Comparison of ENCODE assay signal across 10 cellular contexts in the genomic region with DNA sequence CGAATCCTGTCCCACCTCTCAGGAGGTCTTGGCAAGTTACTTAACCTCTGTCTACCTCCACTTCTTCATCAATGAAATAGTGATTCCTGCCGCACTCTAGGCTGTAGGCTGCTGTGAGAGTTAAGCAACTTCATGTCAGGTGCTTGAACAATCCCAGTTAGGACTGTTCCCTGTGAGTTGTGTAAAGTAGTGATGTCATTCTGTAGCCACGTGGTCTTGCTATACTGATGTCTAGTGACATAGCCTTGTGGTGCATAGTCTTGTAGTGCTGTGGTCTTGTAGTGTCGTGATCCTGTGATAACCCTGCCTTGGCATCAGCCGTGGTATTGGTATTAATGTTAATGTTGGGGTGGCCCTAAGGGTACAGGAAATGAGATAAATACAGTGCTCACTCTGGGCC. TPM values are rescaled to one million over a fixed set of nuclear protein-coding genes. Genes with fewer than 3 reads are reported as not detected.
A peak's percentile ranks its signal among the peaks of the same experiment; 100 is the strongest.
DNase-seq lines count a peak whose midpoint lies in the region; TF ChIP-seq lines count a peak whose summit lies in the region.
"Had no signal": no experiment of that assay in that cellular context is flagged by ENCODE, and none has a peak within 500 bp of the region (broad histone marks: within the 10 kb centered on the region; RNA-seq: fewer than 3 reads in every experiment).

No MANE protein-coding gene starts in this region.

- H3K9me3 Mint-ChIP-seq in endothelial cell (ENCODE audit: unreplicated experiment) = no peaks in the 10 kb centered on the region
- H3K9me3 Mint-ChIP-seq: dendritic cell treated with granulocyte-macrophage colony-stimulating factor and Interleukin-4, amounts not matched to agents 40 ng/mL and 50 ng/mL, for 4 days had no signal

- H3K4me3 Mint-ChIP-seq in endothelial cell (ENCODE audit: unreplicated experiment) = peak overlapping the region; percentile 5
- H3K4me3 Mint-ChIP-seq: dendritic cell treated with granulocyte-macrophage colony-stimulating factor and Interleukin-4, amounts not matched to agents 40 ng/mL and 50 ng/mL, for 4 days had no signal

- H3K4me1 Mint-ChIP-seq in endothelial cell (ENCODE audit: unreplicated experiment) = peaks cover 16% of the 10 kb centered on the region

- TF ChIP-seq CTCF in endothelial cell (IDR thresholded peaks at IDR 0.05; ENCODE audit: unreplicated experiment) (no peak), retinal pigment epithelial cell (conservative IDR thresholded peaks at IDR 0.05; ENCODE audit: low read depth, low read length) (no peak)

- peaks cover 4% of the 10 kb centered on the region for H3K36me3 Mint-ChIP-seq in endothelial cell (ENCODE audit: low read depth, unreplicated experiment)

- peaks cover 7% of the 10 kb centered on the region for H3K27me3 Mint-ChIP-seq in endothelial cell (ENCODE audit: unreplicated experiment)

- DNase-seq in NCI-H510A treated with DMSO at 0.1 percent for 48 hours (lab: John Stamatoyannopoulos, UW) (peak; percentile 28), NCI-H510A (lab: John Stamatoyannopoulos, UW) (no peak), OCI-M1 (lab: John Stamatoyannopoulos, UW) (peak; percentile 75), endothelial cell (ENCODE audit: low spot score) (no peak), retinal pigment epithelial cell (ENCODE audit: low read depth) (peak; percentile 66), NCI-H1694 treated with DMSO at 0.1 percent for 48 hours (lab: John Stamatoyannopoulos, UW) (no peak), NCI-H2029 treated with DMSO at 0.1 percent for 48 hours (lab: John Stamatoyannopoulos, UW) (no peak), SW 1271 (lab: John Stamatoyannopoulos, UW) (no peak)
- DNase-seq: NCI-H526 had no signal

- no peak overlapping the region for H3K27ac Mint-ChIP-seq in endothelial cell (ENCODE audit: unreplicated experiment)
- H3K27ac Mint-ChIP-seq: dendritic cell treated with granulocyte-macrophage colony-stimulating factor and Interleukin-4, amounts not matched to agents 40 ng/mL and 50 ng/mL, for 4 days had no signal

- H3K4me3 ChIP-seq in retinal pigment epithelial cell (ENCODE audit: low read length) = no peak overlapping the region

RNA-seq across cellular contexts. Expression of a gene that starts 30.3 kb away (rescaled TPM):
- total RNA-seq in endothelial cell (ENCODE audit: unreplicated experiment) = 40.5 TPM

Comparison
In these comparisons a context has a peak if more than half of its experiments do, and no peak if none do; other contexts are left out.
1. DNase-seq: peak in NCI-H510A treated with DMSO at 0.1 percent for 48 hours (single experiment), OCI-M1 (single experiment) and retinal pigment epithelial cell (single experiment); none in NCI-H510A (single experiment), endothelial cell (single experiment), NCI-H1694 treated with DMSO at 0.1 percent for 48 hours (single experiment), NCI-H2029 treated with DMSO at 0.1 percent for 48 hours (single experiment) and SW 1271 (0 of 2).